In the genomic region with DNA sequence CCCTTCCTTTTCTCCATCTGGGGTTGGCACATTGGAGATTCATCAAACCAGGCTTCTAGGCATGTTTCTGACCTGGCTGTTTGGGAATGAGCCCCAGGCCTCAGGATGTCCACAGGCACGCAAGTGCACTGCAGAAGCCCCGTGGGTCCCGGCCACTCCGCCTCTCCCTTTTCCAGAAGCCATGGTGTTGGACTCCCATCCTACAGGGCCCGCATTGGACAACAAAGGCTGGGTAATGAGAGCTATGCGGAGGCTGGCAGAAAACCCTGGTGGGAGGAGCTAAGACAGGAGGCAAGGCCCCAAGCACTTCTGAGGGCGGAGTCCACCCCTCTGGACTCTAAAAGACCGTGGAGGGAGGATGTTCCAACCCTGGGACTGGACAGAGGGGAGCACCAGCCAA, we compare ENCODE assay signal across 14 cellular contexts.
"Had no signal": no experiment of that assay in that cellular context is flagged by ENCODE, and none has a peak within 500 bp of the region (broad histone marks: within the 10 kb centered on the region; RNA-seq: fewer than 3 reads in every experiment).

No MANE protein-coding gene starts in this region.

- DNase-seq: activated CD4-positive, alpha-beta T cell treated with anti-CD3 and anti-CD28 coated beads, Interleukin-2, amount 10 ng/mL, durations not matched to agents 7 days and 5 days; activated gamma-delta T cell treated with Interleukin-2 at 50 U/mL for 16 hours; activated naive CD8-positive, alpha-beta T cell treated with anti-CD3 and anti-CD28 coated beads for 36 hours; amygdala; effector memory CD8-positive, alpha-beta T cell; islet precursor cell; occipital lobe; stimulated activated CD4-positive, alpha-beta T cell treated with anti-CD3 and anti-CD28 coated beads, Interleukin-1b, Interleukin-23, amount 100 ng/mL, for 48 hours; stimulated activated naive CD8-positive, alpha-beta T cell treated with anti-CD3 and anti-CD28 coated beads, Interleukin-15, amount 100 ng/mL, for 72 hours had no signal

- H3K27ac Mint-ChIP-seq: activated CD4-positive, alpha-beta T cell treated with anti-CD3 and anti-CD28 coated beads, Interleukin-2, amount 10 ng/mL, durations not matched to agents 7 days and 5 days; activated naive CD8-positive, alpha-beta T cell treated with anti-CD3 and anti-CD28 coated beads for 36 hours; dendritic cell treated with granulocyte-macrophage colony-stimulating factor and Interleukin-4, amounts not matched to agents 40 ng/mL and 50 ng/mL, for 4 days; effector memory CD8-positive, alpha-beta T cell; natural killer cell treated with Interleukin-12 subunit alpha and Interleukin-12 subunit beta and Interleukin-15 and Interleukin-18, amount 100 ng/mL, for 72 hours had no signal

- H3K9me3 ChIP-seq: prostate gland had no signal

- ATAC-seq: effector memory CD8-positive, alpha-beta T cell; sciatic nerve; stimulated activated naive CD8-positive, alpha-beta T cell treated with anti-CD3 and anti-CD28 coated beads, Interleukin-15, amount 100 ng/mL, for 72 hours had no signal

- H3K36me3 Mint-ChIP-seq: activated naive CD8-positive, alpha-beta T cell treated with anti-CD3 and anti-CD28 coated beads for 36 hours; brain; natural killer cell treated with Interleukin-12 subunit alpha and Interleukin-12 subunit beta and Interleukin-15 and Interleukin-18, amount 100 ng/mL, for 72 hours had no signal

- H3K4me1 ChIP-seq: prostate gland had no signal

- H3K27ac ChIP-seq: prostate gland had no signal

- H3K4me3 ChIP-seq: prostate gland had no signal

- H3K4me1 Mint-ChIP-seq: activated CD4-positive, alpha-beta T cell treated with anti-CD3 and anti-CD28 coated beads, Interleukin-2, amount 10 ng/mL, durations not matched to agents 7 days and 5 days; activated naive CD8-positive, alpha-beta T cell treated with anti-CD3 and anti-CD28 coated beads for 36 hours; stimulated activated naive CD8-positive, alpha-beta T cell treated with anti-CD3 and anti-CD28 coated beads, Interleukin-15, amount 100 ng/mL, for 72 hours had no signal

- H3K27me3 Mint-ChIP-seq: activated CD4-positive, alpha-beta T cell treated with anti-CD3 and anti-CD28 coated beads, Interleukin-2, amount 10 ng/mL, durations not matched to agents 7 days and 5 days had no signal

- H3K36me3 ChIP-seq: prostate gland had no signal

- H3K9me3 Mint-ChIP-seq: activated CD4-positive, alpha-beta T cell treated with anti-CD3 and anti-CD28 coated beads, Interleukin-2, amount 10 ng/mL, durations not matched to agents 7 days and 5 days; activated naive CD8-positive, alpha-beta T cell treated with anti-CD3 and anti-CD28 coated beads for 36 hours; dendritic cell treated with granulocyte-macrophage colony-stimulating factor and Interleukin-4, amounts not matched to agents 40 ng/mL and 50 ng/mL, for 4 days; effector memory CD8-positive, alpha-beta T cell; natural killer cell treated with Interleukin-12 subunit alpha and Interleukin-12 subunit beta and Interleukin-15 and Interleukin-18, amount 100 ng/mL, for 72 hours; stimulated activated naive CD8-positive, alpha-beta T cell treated with anti-CD3 and anti-CD28 coated beads, Interleukin-15, amount 100 ng/mL, for 72 hours had no signal

- H3K4me3 Mint-ChIP-seq: activated CD4-positive, alpha-beta T cell treated with anti-CD3 and anti-CD28 coated beads, Interleukin-2, amount 10 ng/mL, durations not matched to agents 7 days and 5 days; activated naive CD8-positive, alpha-beta T cell treated with anti-CD3 and anti-CD28 coated beads for 36 hours; dendritic cell treated with granulocyte-macrophage colony-stimulating factor and Interleukin-4, amounts not matched to agents 40 ng/mL and 50 ng/mL, for 4 days; effector memory CD8-positive, alpha-beta T cell; natural killer cell treated with Interleukin-12 subunit alpha and Interleukin-12 subunit beta and Interleukin-15 and Interleukin-18, amount 100 ng/mL, for 72 hours; stimulated activated naive CD8-positive, alpha-beta T cell treated with anti-CD3 and anti-CD28 coated beads, Interleukin-15, amount 100 ng/mL, for 72 hours had no signal
